ENCODE assay signal across 9 cellular contexts in genomic region chr6:154606457-154606856, GRCh38.
DNase-seq lines count a peak whose midpoint lies in the region; ATAC-seq, FAIRE-seq and TF ChIP-seq lines count a peak whose summit lies in the region.
"Had no signal": no experiment of that assay in that cellular context is flagged by ENCODE, and none has a peak within 500 bp of the region (broad histone marks: within the 10 kb centered on the region; RNA-seq: fewer than 3 reads in every experiment).

No MANE protein-coding gene starts in this region.

- H3K4me1 Mint-ChIP-seq in CD8-positive, alpha-beta memory T cell, result peaks cover 18 to 25% (median 23%) of the 10 kb centered on the region in 3 donors
- H3K4me1 Mint-ChIP-seq in astrocyte (ENCODE audit: low read depth, unreplicated experiment), result peaks cover 2% of the 10 kb centered on the region
- H3K4me1 Mint-ChIP-seq in stimulated activated effector memory CD8-positive, alpha-beta T cell treated with anti-CD3 and anti-CD28 coated beads, Interleukin-12 subunit alpha, Interleukin-12 subunit beta, amount 100 ng/mL, for 72 hours, result peaks cover 32% of the 10 kb centered on the region

- no peak for TF ChIP-seq CTCF in astrocyte (IDR thresholded peaks at IDR 0.05; ENCODE audit: insufficient read depth, low read depth, low read length)
- TF ChIP-seq CTCF in hepatocyte (IDR thresholded peaks at IDR 0.05; ENCODE audit: poor library complexity), result no peak
- no peak for TF ChIP-seq CTCF in coronary artery (IDR thresholded peaks at IDR 0.05)

- DNase-seq in CD8-positive, alpha-beta memory T cell, result peak; percentile 3 to 61 (median 39)
- DNase-seq in SW480 (ENCODE audit: low spot score), result peak; percentile 2
- no peak for DNase-seq in astrocyte (ENCODE audit: low read depth)
- peak; percentile 60 to 86 for DNase-seq in stimulated activated effector memory CD8-positive, alpha-beta T cell treated with anti-CD3 and anti-CD28 coated beads, Interleukin-12 subunit alpha, Interleukin-12 subunit beta, amount 100 ng/mL, for 72 hours (ENCODE audit: low spot score in 2 of 2)
- DNase-seq in hepatocyte (ENCODE audit: low spot score), result no peak
- no peak for DNase-seq in coronary artery (ENCODE audit: low spot score)
- no peak for DNase-seq in COLO668 (lab: John Stamatoyannopoulos, UW; ENCODE audit: unreplicated experiment)

- H3K27ac ChIP-seq in CD8-positive, alpha-beta memory T cell (ENCODE audit: low read depth, low read length), result no peak overlapping the region
- H3K27ac ChIP-seq in astrocyte (ENCODE audit: low read depth, low read length), result no peak overlapping the region
- H3K27ac ChIP-seq in hepatocyte, result no peak overlapping the region
- no peak overlapping the region for H3K27ac ChIP-seq in coronary artery
- H3K27ac ChIP-seq: parathyroid adenoma had no signal

- no peak for FAIRE-seq in astrocyte (lab: Jason Lieb, UNC)

- no peak overlapping the region for H3K4me3 ChIP-seq in CD8-positive, alpha-beta memory T cell (ENCODE audit: low read length)
- H3K4me3 ChIP-seq in astrocyte (ENCODE audit: insufficient read depth, low read depth, low read length) (no peak overlapping the region), hepatocyte (no peak overlapping the region), coronary artery (no peak overlapping the region)

- 89% methylated on average over 9 of the region's 9 CpGs for WGBS in hepatocyte (ENCODE audit: low lambda C conversion rate, missing lambda C conversion rate)

- H3K9me3 Mint-ChIP-seq in CD8-positive, alpha-beta memory T cell, result no peaks in the 10 kb centered on the region
- no peaks in the 10 kb centered on the region for H3K9me3 Mint-ChIP-seq in astrocyte (ENCODE audit: unreplicated experiment)
- H3K9me3 Mint-ChIP-seq in stimulated activated effector memory CD8-positive, alpha-beta T cell treated with anti-CD3 and anti-CD28 coated beads, Interleukin-12 subunit alpha, Interleukin-12 subunit beta, amount 100 ng/mL, for 72 hours, result no peaks in the 10 kb centered on the region

- POLR2A ChIA-PET in CD8-positive, alpha-beta memory T cell (lab: Charles Lee), result no interaction called here

- peaks cover 14% of the 10 kb centered on the region for H3K4me1 ChIP-seq in CD8-positive, alpha-beta memory T cell (ENCODE audit: insufficient read depth, low read length)
- H3K4me1 ChIP-seq in astrocyte (ENCODE audit: insufficient read depth, low read length) (no peaks in the 10 kb centered on the region), hepatocyte (ENCODE audit: insufficient read depth) (no peaks in the 10 kb centered on the region)
- H3K4me1 ChIP-seq: parathyroid adenoma had no signal

- ATAC-seq in GM21529 (IDR thresholded peaks at IDR 0.05; ENCODE audit: unreplicated experiment), result peak; percentile 77
- ATAC-seq in stimulated activated effector memory CD8-positive, alpha-beta T cell treated with anti-CD3 and anti-CD28 coated beads, Interleukin-12 subunit alpha, Interleukin-12 subunit beta, amount 100 ng/mL, for 72 hours, result peak; percentile 92

- CTCF ChIA-PET in CD8-positive, alpha-beta memory T cell (lab: Charles Lee), result no interaction called here

- H3K9me2 ChIP-seq in hepatocyte (replicated peaks; ENCODE audit: insufficient read depth), result no peaks in the 10 kb centered on the region

- H3K27me3 ChIP-seq in CD8-positive, alpha-beta memory T cell (ENCODE audit: insufficient read depth, low read length, poor library complexity, severe bottlenecking), result no peaks in the 10 kb centered on the region
- H3K27me3 ChIP-seq in astrocyte (ENCODE audit: insufficient read depth, low read length), result peaks cover 3% of the 10 kb centered on the region
- no peaks in the 10 kb centered on the region for H3K27me3 ChIP-seq in hepatocyte

- H3K27me3 Mint-ChIP-seq in CD8-positive, alpha-beta memory T cell, result peaks cover 0 to 3% of the 10 kb centered on the region in 2 donors
- H3K27me3 Mint-ChIP-seq in astrocyte (ENCODE audit: low read depth, unreplicated experiment), result peaks cover 2% of the 10 kb centered on the region

- no peaks in the 10 kb centered on the region for H3K36me3 Mint-ChIP-seq in CD8-positive, alpha-beta memory T cell
- H3K36me3 Mint-ChIP-seq in astrocyte (ENCODE audit: low read depth, unreplicated experiment), result no peaks in the 10 kb centered on the region
- peaks cover 5% of the 10 kb centered on the region for H3K36me3 Mint-ChIP-seq in stimulated activated effector memory CD8-positive, alpha-beta T cell treated with anti-CD3 and anti-CD28 coated beads, Interleukin-12 subunit alpha, Interleukin-12 subunit beta, amount 100 ng/mL, for 72 hours

- H4K20me1 ChIP-seq in astrocyte (ENCODE audit: insufficient read depth, low read length) (no peaks in the 10 kb centered on the region), hepatocyte (ENCODE audit: insufficient read depth, poor library complexity, severe bottlenecking) (no peaks in the 10 kb centered on the region)

- no peaks in the 10 kb centered on the region for H3K9me3 ChIP-seq in CD8-positive, alpha-beta memory T cell (ENCODE audit: low read length)
- H3K9me3 ChIP-seq in astrocyte (ENCODE audit: insufficient read depth, low read depth, low read length) (no peaks in the 10 kb centered on the region), hepatocyte (ENCODE audit: low read depth) (no peaks in the 10 kb centered on the region)

- H3K4me3 Mint-ChIP-seq in CD8-positive, alpha-beta memory T cell, result peak overlapping the region in 4 of 7 donors; percentile 42 to 63 (median 53)
- no peak overlapping the region for H3K4me3 Mint-ChIP-seq in astrocyte (ENCODE audit: unreplicated experiment)
- peak overlapping the region; percentile 69 for H3K4me3 Mint-ChIP-seq in stimulated activated effector memory CD8-positive, alpha-beta T cell treated with anti-CD3 and anti-CD28 coated beads, Interleukin-12 subunit alpha, Interleukin-12 subunit beta, amount 100 ng/mL, for 72 hours

- H3K79me2 ChIP-seq in astrocyte (ENCODE audit: insufficient read depth, low read length) (no peaks in the 10 kb centered on the region), hepatocyte (no peaks in the 10 kb centered on the region)
- H3K79me2 ChIP-seq: parathyroid adenoma had no signal

- no peak overlapping the region for H3K9ac ChIP-seq in astrocyte (ENCODE audit: low read length)
- H3K9ac ChIP-seq: parathyroid adenoma had no signal

- H3K4me2 ChIP-seq in astrocyte (ENCODE audit: low read length) (no peak overlapping the region), hepatocyte (no peak overlapping the region)

- H2AFZ ChIP-seq in astrocyte (ENCODE audit: low read depth, low read length) (no peak overlapping the region), hepatocyte (no peak overlapping the region)
- H2AFZ ChIP-seq: parathyroid adenoma had no signal

- H3K27ac Mint-ChIP-seq in CD8-positive, alpha-beta memory T cell, result peak overlapping the region in 6 of 8 donors; percentile 13 to 93 (median 68)
- peak overlapping the region; percentile 48 for H3K27ac Mint-ChIP-seq in astrocyte (ENCODE audit: unreplicated experiment)
- peak overlapping the region; percentile 91 for H3K27ac Mint-ChIP-seq in stimulated activated effector memory CD8-positive, alpha-beta T cell treated with anti-CD3 and anti-CD28 coated beads, Interleukin-12 subunit alpha, Interleukin-12 subunit beta, amount 100 ng/mL, for 72 hours

- H3K36me3 ChIP-seq in CD8-positive, alpha-beta memory T cell (ENCODE audit: insufficient read depth, low read length), result no peaks in the 10 kb centered on the region
- H3K36me3 ChIP-seq in astrocyte (ENCODE audit: insufficient read depth, low read length), result no peaks in the 10 kb centered on the region
- H3K36me3 ChIP-seq in hepatocyte (replicated peaks; ENCODE audit: insufficient read depth, low read depth), result no peaks in the 10 kb centered on the region

Comparison
In these comparisons a context has a peak if more than half of its experiments do, and no peak if none do; other contexts are left out.
1. DNase-seq: peak in CD8-positive, alpha-beta memory T cell (5 of 5), SW480 (single experiment) and stimulated activated effector memory CD8-positive, alpha-beta T cell treated with anti-CD3 and anti-CD28 coated beads, Interleukin-12 subunit alpha, Interleukin-12 subunit beta, amount 100 ng/mL, for 72 hours (2 of 2); none in astrocyte (single experiment), hepatocyte (single experiment), coronary artery (single experiment) and COLO668 (single experiment).
2. Peak in every context shown above with its lines, with median percentiles within 50 percentile points of each other: H3K27ac Mint-ChIP-seq.